In the genomic region with DNA sequence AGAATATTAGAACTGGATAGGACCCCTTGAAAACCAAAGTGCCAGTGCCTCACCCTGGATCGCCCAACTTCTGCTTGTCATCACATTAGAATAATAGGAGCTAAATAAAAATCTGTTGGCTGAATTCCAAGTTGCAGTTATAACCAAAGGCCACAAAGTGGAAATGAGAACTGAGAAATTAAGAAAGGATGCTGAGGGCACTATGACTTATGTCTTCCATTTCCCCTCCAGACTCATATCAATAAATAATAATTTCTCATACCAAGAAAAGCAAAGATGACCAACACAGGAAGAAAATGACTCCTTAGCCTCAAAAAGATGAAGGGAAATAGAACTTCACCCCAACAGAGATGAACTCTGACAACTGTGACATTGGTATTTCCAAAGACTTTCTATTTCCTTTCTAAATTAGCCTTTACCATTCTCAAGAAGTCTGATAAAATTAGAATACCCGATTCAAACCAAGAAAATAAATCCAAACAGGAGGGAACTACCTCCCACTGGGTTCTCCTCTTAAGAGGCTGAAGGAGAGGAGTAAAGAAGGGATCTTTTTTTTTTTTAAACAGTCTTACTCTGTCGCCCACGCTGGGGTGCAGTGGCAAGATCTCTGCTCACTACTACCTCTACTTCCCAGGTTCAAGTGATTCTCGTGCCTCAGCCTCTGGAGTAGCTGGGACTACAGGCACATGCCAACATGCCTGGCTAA, we compare ENCODE assay signal across 14 cellular contexts. TPM values are rescaled to one million over a fixed set of nuclear protein-coding genes. Genes with fewer than 3 reads are reported as not detected.
DNase-seq lines count a peak whose midpoint lies in the region; ATAC-seq, FAIRE-seq and TF ChIP-seq lines count a peak whose summit lies in the region.
"Had no signal": no experiment of that assay in that cellular context is flagged by ENCODE, and none has a peak within 500 bp of the region (broad histone marks: within the 10 kb centered on the region; RNA-seq: fewer than 3 reads in every experiment).

No MANE protein-coding gene starts in this region.

- peaks cover 14% of the 10 kb centered on the region for H3K9me3 Mint-ChIP-seq in mesothelial cell of epicardium
- H3K9me3 Mint-ChIP-seq: neural progenitor cell had no signal

- BruUV-seq in K562 (replicated peaks; lab: Mats Ljungman, UMichigan) = no TSS peak

- DNase-seq in GM18507 (ENCODE audit: extremely low spot score, insufficient read length, low read depth) (peak; percentile 7), K562 (ENCODE audit: extremely low read depth in 1 of 4, low spot score in 3 of 4) (no peak), NCI-H510A treated with DMSO at 0.1 percent for 48 hours (lab: John Stamatoyannopoulos, UW) (no peak), superior temporal gyrus (ENCODE audit: extremely low spot score) (no peak), mesothelial cell of epicardium (ENCODE audit: low spot score in 2 of 2, unreplicated experiment in 2 of 2) (no peak), Right ventricle myocardium superior (no peak)
- DNase-seq: HCEC 1CT; MG63; SJCRH30; stimulated activated CD4-positive, alpha-beta T cell treated with anti-CD3 and anti-CD28 coated beads, Interleukin-4, amount 100 ng/mL, for 4 hours; upper lobe of left lung had no signal

- TF ChIP-seq POLR2A in K562 (conservative IDR thresholded peaks at IDR 0.05) = no peak

- H4K20me1 ChIP-seq in K562 (replicated peaks; ENCODE audit: control insufficient read depth, insufficient read depth, low read length) = no peaks in the 10 kb centered on the region

- no peak overlapping the region for H3K4me3 Mint-ChIP-seq in mesothelial cell of epicardium
- H3K4me3 Mint-ChIP-seq: neural progenitor cell had no signal

- no peak overlapping the region for H3K27ac Mint-ChIP-seq in mesothelial cell of epicardium
- H3K27ac Mint-ChIP-seq: neural progenitor cell had no signal

- peak; percentile 71 for ATAC-seq in GM21360 (IDR thresholded peaks at IDR 0.05; ENCODE audit: unreplicated experiment)
- ATAC-seq in HG03558 (IDR thresholded peaks at IDR 0.05; ENCODE audit: extremely low read depth, unreplicated experiment) = peak; percentile 59
- no peak for ATAC-seq in K562
- no peak for ATAC-seq in Right ventricle myocardium superior (ENCODE audit: poor library complexity)

- H3K36me3 ChIP-seq in K562 (ENCODE audit: control insufficient read depth, insufficient read depth, low read length) = peaks cover 31% of the 10 kb centered on the region; the same call in 2 of the 3 replicates
- H3K36me3 ChIP-seq: MG63, neural progenitor cell, SJCRH30, upper lobe of left lung had no signal

- H2AFZ ChIP-seq in K562 (ENCODE audit: low read depth, low read length) = no peak overlapping the region
- H2AFZ ChIP-seq: neural progenitor cell had no signal

- 52% methylated on average over 3 of the region's 5 CpGs for WGBS in K562 (ENCODE audit: insufficient coverage, low coverage, missing lambda C conversion rate)

- no peaks in the 10 kb centered on the region for H3K9me3 ChIP-seq in K562 (replicated peaks; ENCODE audit: control insufficient read depth, insufficient read depth, low read depth, low read length)
- H3K9me3 ChIP-seq: MG63, SJCRH30, upper lobe of left lung had no signal

- no peak overlapping the region for H3K4me3 ChIP-seq in K562
- H3K4me3 ChIP-seq: MG63, neural progenitor cell, SJCRH30, upper lobe of left lung had no signal

- peaks cover 11% of the 10 kb centered on the region for H3K36me3 Mint-ChIP-seq in mesothelial cell of epicardium
- H3K36me3 Mint-ChIP-seq: neural progenitor cell had no signal

- no peaks in the 10 kb centered on the region for H3K27me3 ChIP-seq in K562 (ENCODE audit: control insufficient read depth in 2 of 2, insufficient read depth in 2 of 2, low read length in 2 of 2)
- H3K27me3 ChIP-seq: MG63, neural progenitor cell, SJCRH30, upper lobe of left lung had no signal

- TF ChIP-seq CTCF in K562 (IDR thresholded peaks at IDR 0.05 in 2 of 3, conservative IDR thresholded peaks at IDR 0.05 in 1 of 3; ENCODE audit: insufficient read depth in 2 of 3, low read depth in 1 of 3, low read length in 3 of 3) (no peak), mesothelial cell of epicardium (IDR thresholded peaks at IDR 0.05; ENCODE audit: unreplicated experiment) (no peak)

- CTCF ChIA-PET in K562 (lab: Yijun Ruan, JAX; ENCODE audit: low intra/inter-chr PET ratio) = no interaction called here

- no peaks in the 10 kb centered on the region for H3K4me1 Mint-ChIP-seq in mesothelial cell of epicardium
- H3K4me1 Mint-ChIP-seq: neural progenitor cell had no signal

- H3K4me1 ChIP-seq in K562 (replicated peaks in 1 of 2; ENCODE audit: control insufficient read depth in 2 of 2, insufficient read depth in 2 of 2, low read length in 2 of 2) = peaks cover 0 to 5% of the 10 kb centered on the region in 2 experiments; a peak in 3 of 5 replicates
- H3K4me1 ChIP-seq: neural progenitor cell, SJCRH30 had no signal

- no peaks in the 10 kb centered on the region for H3K79me2 ChIP-seq in K562 (ENCODE audit: control insufficient read depth, insufficient read depth, low read length)

- no peaks in the 10 kb centered on the region for H3K9me1 ChIP-seq in K562 (ENCODE audit: control insufficient read depth, insufficient read depth, low read length)

- in situ Hi-C loops in K562 (cut with MboI) = no loop called here

- no peak overlapping the region for H3K4me2 ChIP-seq in K562 (ENCODE audit: insufficient read depth, low read length)
- H3K4me2 ChIP-seq: neural progenitor cell had no signal

- H3K27me3 Mint-ChIP-seq in mesothelial cell of epicardium (ENCODE audit: low read depth) = no peaks in the 10 kb centered on the region

- no peak overlapping the region for H3K9ac ChIP-seq in K562 (ENCODE audit: insufficient read depth in 1 of 2, low read depth in 2 of 2, low read length in 2 of 2)
- H3K9ac ChIP-seq: neural progenitor cell had no signal

- POLR2A ChIA-PET in K562 (lab: Yijun Ruan, JAX) = interaction anchor here (1.4 kb wide), 1 partner anchor 14 kb away, joined by 3 read pairs; no protein-coding TSS in a partner anchor

- intact Hi-C loops in K562 (cut with micrococcal nuclease) (no loop called here), Right ventricle myocardium superior (cut with DNase I) (no loop called here)

- FAIRE-seq in GM18507 (lab: Jason Lieb, UNC) (peak; percentile 63), K562 (lab: Jason Lieb, UNC) (no peak)

- TF ChIP-seq RAD21 in K562 (CRISPR knock-in tag; conservative IDR thresholded peaks at IDR 0.05 in 1 of 2, IDR thresholded peaks at IDR 0.05 in 1 of 2) = no peak

- no peak for TF ChIP-seq EP300 in K562 (IDR thresholded peaks at IDR 0.05; ENCODE audit: low read length)

- H3K27ac ChIP-seq in K562 (ENCODE audit: extremely low read depth, low read depth, low read length) = no peak overlapping the region
- H3K27ac ChIP-seq: neural progenitor cell, SJCRH30, upper lobe of left lung had no signal

TF ChIP-seq in K562, 482 proteins besides CTCF, POLR2A, EP300 and RAD21:
- TF ChIP-seq NFIC (IDR thresholded peaks at IDR 0.05) (0 out of 2 replicates have a peak, but pooled peaks have one; percentile 20), ZNF668 (CRISPR knock-in tag; IDR thresholded peaks at IDR 0.05) (no peak)

RNA-seq across cellular contexts. Expression of gene EPG5, which starts 46.5 kb away (rescaled TPM):
- total RNA-seq in K562 (2011; cell fraction: chromatin; rRNA removed; ENCODE audit: low replicate concordance) = 64.4 and 123 TPM in 2 replicates
- total RNA-seq in K562 (2011; cell fraction: nucleolus; rRNA removed) = 26.0 and 39.5 TPM in 2 replicates
- total RNA-seq in K562 (2011; cell fraction: nucleoplasm; rRNA removed) = 48.6 and 49.2 TPM in 2 replicates
- total RNA-seq in K562 (2014; rRNA removed) (4.0 and 5.1 TPM in 2 replicates), K562 (2014; rRNA removed; fragmentation: Illumina TruSeq; extraction: Trizol) (7.9 and 10.2 TPM in 2 replicates), K562 (2015; rRNA removed; fragmentation: Illumina TruSeq; extraction: Trizol) (5.8 and 7.6 TPM in 2 replicates), K562 (2021) (9.0 and 9.1 TPM in 2 replicates), mesothelial cell of epicardium (36.1 to 41.6 TPM (median 39.3 TPM) in 3 replicates), Right ventricle myocardium superior (18.9 TPM)
- polyA plus RNA-seq in K562 (2011; rRNA removed) (9.7 and 10.7 TPM in 2 replicates), K562 (2014; fragmentation: Illumina TruSeq; extraction: Trizol) (5.2 and 5.8 TPM in 2 replicates), K562 (2014; fragmentation: Nextera tagmentation; extraction: Ambion mirVana) (1 to 10 TPM; 1.3 to 1.4 TPM), K562 (2014; rRNA removed) (4.1 and 6.4 TPM in 2 replicates)
- polyA plus RNA-seq in K562 (2011; cell fraction: cytosol; rRNA removed) = 8.3 and 9.0 TPM in 2 replicates
- 21.6 and 29.3 TPM in 2 replicates for polyA plus RNA-seq in K562 (2011; cell fraction: nucleus; rRNA removed)
- 3.6 and 5.3 TPM in 2 replicates for polyA plus RNA-seq in K562 (2012)
- polyA minus RNA-seq in K562 (2011; rRNA and poly(A)+ RNA removed) = 46.2 and 46.7 TPM in 2 replicates
- polyA minus RNA-seq in K562 (2011; cell fraction: cytosol; rRNA and poly(A)+ RNA removed) = 10.7 and 10.8 TPM in 2 replicates
- polyA minus RNA-seq in K562 (2011; cell fraction: nucleus; rRNA and poly(A)+ RNA removed) = 24.5 and 37.9 TPM in 2 replicates

RNA-seq across cellular contexts. Expression of gene PSTPIP2, which starts 58.4 kb away (rescaled TPM):
- 17.8 and 49.9 TPM in 2 replicates for total RNA-seq in K562 (2011; cell fraction: chromatin; rRNA removed; ENCODE audit: low replicate concordance)
- 10.8 and 12.1 TPM in 2 replicates for total RNA-seq in K562 (2011; cell fraction: nucleolus; rRNA removed)
- 23.0 and 26.0 TPM in 2 replicates for total RNA-seq in K562 (2011; cell fraction: nucleoplasm; rRNA removed)
- 17.0 and 21.2 TPM in 2 replicates for total RNA-seq in K562 (2014; rRNA removed)
- 35.8 and 38.5 TPM in 2 replicates for total RNA-seq in K562 (2014; rRNA removed; fragmentation: Illumina TruSeq; extraction: Trizol)
- 26.8 and 29.3 TPM in 2 replicates for total RNA-seq in K562 (2015; rRNA removed; fragmentation: Illumina TruSeq; extraction: Trizol)
- total RNA-seq in K562 (2021) = 25.2 and 25.6 TPM in 2 replicates
- 25.5 and 33.6 TPM in 2 replicates for polyA plus RNA-seq in K562 (2011; rRNA removed)
- 14.6 and 20.0 TPM in 2 replicates for polyA plus RNA-seq in K562 (2011; cell fraction: cytosol; rRNA removed)
- polyA plus RNA-seq in K562 (2011; cell fraction: nucleus; rRNA removed) = 10.5 and 14.2 TPM in 2 replicates
- 18.5 and 21.1 TPM in 2 replicates for polyA plus RNA-seq in K562 (2012)
- polyA plus RNA-seq in K562 (2014; fragmentation: Illumina TruSeq; extraction: Trizol) = 35.6 and 45.7 TPM in 2 replicates
- 10 to 100 TPM; 14.0 to 25.2 TPM for polyA plus RNA-seq in K562 (2014; fragmentation: Nextera tagmentation; extraction: Ambion mirVana)
- polyA plus RNA-seq in K562 (2014; rRNA removed) = 27.1 and 33.4 TPM in 2 replicates
- polyA minus RNA-seq in K562 (2011; rRNA and poly(A)+ RNA removed) = 24.4 and 27.2 TPM in 2 replicates
- 14.7 and 15.7 TPM in 2 replicates for polyA minus RNA-seq in K562 (2011; cell fraction: cytosol; rRNA and poly(A)+ RNA removed)
- 7.4 and 11.4 TPM in 2 replicates for polyA minus RNA-seq in K562 (2011; cell fraction: nucleus; rRNA and poly(A)+ RNA removed)
- 10.6 to 12.7 TPM (median 11.8 TPM) in 3 replicates for total RNA-seq in mesothelial cell of epicardium
- total RNA-seq in Right ventricle myocardium superior = 2.4 TPM

Comparison
In these comparisons a context has a peak if more than half of its experiments do, and no peak if none do; other contexts are left out.
1. ATAC-seq: peak in GM21360 (single experiment) and HG03558 (single experiment); none in K562 (single experiment) and Right ventricle myocardium superior (single experiment).